Comparison of ENCODE assay signal across 2 cellular contexts in the genomic region with DNA sequence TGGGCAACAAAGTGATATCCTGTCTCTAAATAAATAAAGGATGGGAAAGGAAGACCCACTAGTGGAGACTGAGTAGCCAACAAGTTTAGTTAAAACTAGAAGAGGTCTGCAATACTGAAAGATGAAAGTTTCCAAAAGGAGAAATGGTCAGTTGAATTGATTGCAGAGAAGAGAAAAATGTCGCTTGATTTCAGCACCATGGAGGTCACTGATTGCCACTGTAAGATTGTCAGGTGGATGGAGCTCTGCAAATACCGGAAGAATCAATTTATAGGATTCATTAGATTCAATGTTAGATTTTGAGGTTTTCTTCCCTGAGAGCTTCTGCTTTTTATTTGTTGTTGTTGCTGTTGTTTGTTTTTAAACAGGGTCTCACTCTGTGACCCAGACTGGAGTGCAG.
A peak's percentile ranks its signal among the peaks of the same experiment; 100 is the strongest.
TF ChIP-seq lines count a peak whose summit lies in the region.

No MANE protein-coding gene starts in this region.

TF ChIP-seq in SK-N-SH, 30 proteins besides CTCF, POLR2A, EP300 and RAD21 (continued from another document):
- TF ChIP-seq, protein P1, sequence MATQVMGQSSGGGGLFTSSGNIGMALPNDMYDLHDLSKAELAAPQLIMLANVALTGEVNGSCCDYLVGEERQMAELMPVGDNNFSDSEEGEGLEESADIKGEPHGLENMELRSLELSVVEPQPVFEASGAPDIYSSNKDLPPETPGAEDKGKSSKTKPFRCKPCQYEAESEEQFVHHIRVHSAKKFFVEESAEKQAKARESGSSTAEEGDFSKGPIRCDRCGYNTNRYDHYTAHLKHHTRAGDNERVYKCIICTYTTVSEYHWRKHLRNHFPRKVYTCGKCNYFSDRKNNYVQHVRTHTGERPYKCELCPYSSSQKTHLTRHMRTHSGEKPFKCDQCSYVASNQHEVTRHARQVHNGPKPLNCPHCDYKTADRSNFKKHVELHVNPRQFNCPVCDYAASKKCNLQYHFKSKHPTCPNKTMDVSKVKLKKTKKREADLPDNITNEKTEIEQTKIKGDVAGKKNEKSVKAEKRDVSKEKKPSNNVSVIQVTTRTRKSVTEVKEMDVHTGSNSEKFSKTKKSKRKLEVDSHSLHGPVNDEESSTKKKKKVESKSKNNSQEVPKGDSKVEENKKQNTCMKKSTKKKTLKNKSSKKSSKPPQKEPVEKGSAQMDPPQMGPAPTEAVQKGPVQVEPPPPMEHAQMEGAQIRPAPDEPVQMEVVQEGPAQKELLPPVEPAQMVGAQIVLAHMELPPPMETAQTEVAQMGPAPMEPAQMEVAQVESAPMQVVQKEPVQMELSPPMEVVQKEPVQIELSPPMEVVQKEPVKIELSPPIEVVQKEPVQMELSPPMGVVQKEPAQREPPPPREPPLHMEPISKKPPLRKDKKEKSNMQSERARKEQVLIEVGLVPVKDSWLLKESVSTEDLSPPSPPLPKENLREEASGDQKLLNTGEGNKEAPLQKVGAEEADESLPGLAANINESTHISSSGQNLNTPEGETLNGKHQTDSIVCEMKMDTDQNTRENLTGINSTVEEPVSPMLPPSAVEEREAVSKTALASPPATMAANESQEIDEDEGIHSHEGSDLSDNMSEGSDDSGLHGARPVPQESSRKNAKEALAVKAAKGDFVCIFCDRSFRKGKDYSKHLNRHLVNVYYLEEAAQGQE (IDR thresholded peaks at IDR 0.05; ENCODE audit: low read depth, low read length) = peak; percentile 76; the same call in 1 of the 2 replicates

TF ChIP-seq in HEK293, 187 proteins besides CTCF, POLR2A, EP300 and RAD21:
- TF ChIP-seq, protein P1 (tag by site-specific recombination; IDR thresholded peaks at IDR 0.05) = peak; percentile 86
- TF ChIP-seq ZNF843 (tag by site-specific recombination; IDR thresholded peaks at IDR 0.05) = no peak
TF ChIP-seq in HEK293: peak in this region for 1.
